Comparison of ENCODE assay signal across 1 cellular context in genomic region chr2:148391324-148391723, GRCh38.
A peak's percentile ranks its signal among the peaks of the same experiment; 100 is the strongest.
TF ChIP-seq lines count a peak whose summit lies in the region.

No MANE protein-coding gene starts in this region.

TF ChIP-seq in HEK293, 187 proteins besides CTCF, POLR2A, EP300 and RAD21 (continued from another document):
- TF ChIP-seq ZNF148 (tag by site-specific recombination; IDR thresholded peaks at IDR 0.05; ENCODE audit: borderline replicate concordance) (no peak), ZNF837 (tag by site-specific recombination; IDR thresholded peaks at IDR 0.05) (no peak), KLF7 (tag by site-specific recombination; IDR thresholded peaks at IDR 0.05; ENCODE audit: borderline replicate concordance) (no peak), ZIC2 (tag by site-specific recombination; IDR thresholded peaks at IDR 0.05) (no peak), WT1 (tag by site-specific recombination; IDR thresholded peaks at IDR 0.05) (no peak), ZNF677 (tag by site-specific recombination; IDR thresholded peaks at IDR 0.05) (no peak), ZNF629 (tag by site-specific recombination; IDR thresholded peaks at IDR 0.05) (peak; percentile 55; the same call in 1 of the 2 replicates), ZNF404 (tag by site-specific recombination; IDR thresholded peaks at IDR 0.05) (no peak)
- TF ChIP-seq, protein P1, sequence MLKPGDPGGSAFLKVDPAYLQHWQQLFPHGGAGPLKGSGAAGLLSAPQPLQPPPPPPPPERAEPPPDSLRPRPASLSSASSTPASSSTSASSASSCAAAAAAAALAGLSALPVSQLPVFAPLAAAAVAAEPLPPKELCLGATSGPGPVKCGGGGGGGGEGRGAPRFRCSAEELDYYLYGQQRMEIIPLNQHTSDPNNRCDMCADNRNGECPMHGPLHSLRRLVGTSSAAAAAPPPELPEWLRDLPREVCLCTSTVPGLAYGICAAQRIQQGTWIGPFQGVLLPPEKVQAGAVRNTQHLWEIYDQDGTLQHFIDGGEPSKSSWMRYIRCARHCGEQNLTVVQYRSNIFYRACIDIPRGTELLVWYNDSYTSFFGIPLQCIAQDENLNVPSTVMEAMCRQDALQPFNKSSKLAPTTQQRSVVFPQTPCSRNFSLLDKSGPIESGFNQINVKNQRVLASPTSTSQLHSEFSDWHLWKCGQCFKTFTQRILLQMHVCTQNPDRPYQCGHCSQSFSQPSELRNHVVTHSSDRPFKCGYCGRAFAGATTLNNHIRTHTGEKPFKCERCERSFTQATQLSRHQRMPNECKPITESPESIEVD (tag by site-specific recombination; IDR thresholded peaks at IDR 0.05) = 0 out of 2 replicates have a peak, but pooled peaks have one; percentile 27
- TF ChIP-seq, protein P2, sequence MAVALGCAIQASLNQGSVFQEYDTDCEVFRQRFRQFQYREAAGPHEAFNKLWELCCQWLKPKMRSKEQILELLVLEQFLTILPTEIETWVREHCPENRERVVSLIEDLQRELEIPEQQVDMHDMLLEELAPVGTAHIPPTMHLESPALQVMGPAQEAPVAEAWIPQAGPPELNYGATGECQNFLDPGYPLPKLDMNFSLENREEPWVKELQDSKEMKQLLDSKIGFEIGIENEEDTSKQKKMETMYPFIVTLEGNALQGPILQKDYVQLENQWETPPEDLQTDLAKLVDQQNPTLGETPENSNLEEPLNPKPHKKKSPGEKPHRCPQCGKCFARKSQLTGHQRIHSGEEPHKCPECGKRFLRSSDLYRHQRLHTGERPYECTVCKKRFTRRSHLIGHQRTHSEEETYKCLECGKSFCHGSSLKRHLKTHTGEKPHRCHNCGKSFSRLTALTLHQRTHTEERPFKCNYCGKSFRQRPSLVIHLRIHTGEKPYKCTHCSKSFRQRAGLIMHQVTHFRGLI (tag by site-specific recombination; IDR thresholded peaks at IDR 0.05) = no peak
